8 cellular contexts compared by ENCODE assay signal in genomic region chr7:86926732-86927131, GRCh38.
DNase-seq lines count a peak whose midpoint lies in the region; ATAC-seq and TF ChIP-seq lines count a peak whose summit lies in the region.

No MANE protein-coding gene starts in this region.

- no peaks in the 10 kb centered on the region for H3K4me1 ChIP-seq in naive thymus-derived CD4-positive, alpha-beta T cell (ENCODE audit: control insufficient read depth in 2 of 2, insufficient read depth in 2 of 2, low read length in 2 of 2)

- H3K4me3 ChIP-seq in dorsolateral prefrontal cortex = no peak overlapping the region
- no peak overlapping the region for H3K4me3 ChIP-seq in naive thymus-derived CD4-positive, alpha-beta T cell (ENCODE audit: low read length)

- H3K4me1 Mint-ChIP-seq in activated T-cell treated with anti-CD3 and anti-CD28 coated beads, Interleukin-2, amount 50 U/mL, for 24 hours (ENCODE audit: low read depth) = peaks cover 24% of the 10 kb centered on the region
- H3K4me1 Mint-ChIP-seq in naive thymus-derived CD4-positive, alpha-beta T cell = no peaks in the 10 kb centered on the region

- CTCF ChIA-PET in naive thymus-derived CD4-positive, alpha-beta T cell (lab: Charles Lee) = interaction anchor here (1.1 to 2.2 kb wide), 6 partner anchors 12 to 489 kb away, joined by 3 to 9 read pairs (median 6); no protein-coding TSS in a partner anchor

- no peaks in the 10 kb centered on the region for H3K36me3 Mint-ChIP-seq in activated T-cell treated with anti-CD3 and anti-CD28 coated beads, Interleukin-2, amount 50 U/mL, for 24 hours (ENCODE audit: low read depth)
- H3K36me3 Mint-ChIP-seq in naive thymus-derived CD4-positive, alpha-beta T cell = no peaks in the 10 kb centered on the region

- no peaks in the 10 kb centered on the region for H3K9me3 Mint-ChIP-seq in activated T-cell treated with anti-CD3 and anti-CD28 coated beads, Interleukin-2, amount 50 U/mL, for 24 hours
- H3K9me3 Mint-ChIP-seq in naive thymus-derived CD4-positive, alpha-beta T cell = no peaks in the 10 kb centered on the region

- no peaks in the 10 kb centered on the region for H3K9me3 ChIP-seq in naive thymus-derived CD4-positive, alpha-beta T cell (ENCODE audit: control insufficient read depth in 2 of 3, low read length in 3 of 3)

- peak overlapping the region in 8 of 59 donors; percentile 16 to 43 (median 30) for H3K27ac ChIP-seq in dorsolateral prefrontal cortex
- H3K27ac ChIP-seq in naive thymus-derived CD4-positive, alpha-beta T cell (ENCODE audit: low read depth, low read length) = no peak overlapping the region

- TF ChIP-seq CTCF in LNCAP (IDR thresholded peaks at IDR 0.05) (peak; percentile 78), dorsolateral prefrontal cortex (IDR thresholded peaks at IDR 0.05 in 54 of 56, conservative IDR thresholded peaks at IDR 0.05 in 2 of 56; ENCODE audit: low read depth in 1 of 56, partially characterized antibody in 56 of 56) (peak; percentile 60 to 93 (median 76))

- ATAC-seq in GM19463 (IDR thresholded peaks at IDR 0.05; ENCODE audit: unreplicated experiment) (peak; percentile 71), GM21528 (IDR thresholded peaks at IDR 0.05; ENCODE audit: low FRiP score, unreplicated experiment) (no peak)
- peak; percentile 84 for ATAC-seq in naive thymus-derived CD4-positive, alpha-beta T cell

- no peaks in the 10 kb centered on the region for H3K36me3 ChIP-seq in naive thymus-derived CD4-positive, alpha-beta T cell (ENCODE audit: control insufficient read depth in 2 of 3, insufficient read depth in 3 of 3, low read length in 3 of 3)

- no peaks in the 10 kb centered on the region for H3K27me3 ChIP-seq in dorsolateral prefrontal cortex
- no peaks in the 10 kb centered on the region for H3K27me3 ChIP-seq in naive thymus-derived CD4-positive, alpha-beta T cell (ENCODE audit: control insufficient read depth in 2 of 2, insufficient read depth in 2 of 2, low read length in 2 of 2)

- no peak overlapping the region for H3K27ac Mint-ChIP-seq in activated T-cell treated with anti-CD3 and anti-CD28 coated beads, Interleukin-2, amount 50 U/mL, for 24 hours
- peak overlapping the region in 2 of 9 donors; percentile 28 to 53 for H3K27ac Mint-ChIP-seq in naive thymus-derived CD4-positive, alpha-beta T cell

- H3K27me3 Mint-ChIP-seq in activated T-cell treated with anti-CD3 and anti-CD28 coated beads, Interleukin-2, amount 50 U/mL, for 24 hours = no peaks in the 10 kb centered on the region
- peaks cover 0 to 16% (median 4%) of the 10 kb centered on the region in 5 donors for H3K27me3 Mint-ChIP-seq in naive thymus-derived CD4-positive, alpha-beta T cell

- intact Hi-C loops in dorsolateral prefrontal cortex (cut with DNase I) = loop anchor here (5.0 kb wide), 3 partner anchors 221 to 311 kb away; partner anchors contain the start of gene DMTF1 (in 1 of the 2)
- intact Hi-C loops in naive thymus-derived CD4-positive, alpha-beta T cell (cut with micrococcal nuclease) = loop anchor here (1.0 to 5.0 kb wide), 7 partner anchors 13 to 961 kb away; partner anchors contain the start of gene ELAPOR2 (in 1 of the 2)

- peak; percentile 13 for DNase-seq in activated T-cell treated with anti-CD3 and anti-CD28 coated beads for 4 hours
- DNase-seq in activated T-cell treated with anti-CD3 and anti-CD28 coated beads, Interleukin-2, amount 50 U/mL, for 24 hours = no peak
- DNase-seq in RPMI7951 (ENCODE audit: low read depth) = peak; percentile 35
- DNase-seq in dorsolateral prefrontal cortex = peak in 3 of 10 donors; percentile 5 to 53 (median 34)
- DNase-seq in naive thymus-derived CD4-positive, alpha-beta T cell = peak in 7 of 9 donors; percentile 25 to 56 (median 38)

- H3K4me3 Mint-ChIP-seq in activated T-cell treated with anti-CD3 and anti-CD28 coated beads, Interleukin-2, amount 50 U/mL, for 24 hours = no peak overlapping the region
- H3K4me3 Mint-ChIP-seq in naive thymus-derived CD4-positive, alpha-beta T cell = no peak overlapping the region

- POLR2A ChIA-PET in naive thymus-derived CD4-positive, alpha-beta T cell (lab: Charles Lee) = no interaction called here
